In genomic region chr12:83313322-83313721, GRCh38 we compare ENCODE assay signal across 7 cellular contexts.
"Had no signal": no experiment of that assay in that cellular context is flagged by ENCODE, and none has a peak within 500 bp of the region (broad histone marks: within the 10 kb centered on the region; RNA-seq: fewer than 3 reads in every experiment).

No MANE protein-coding gene starts in this region.

- H3K4me1 Mint-ChIP-seq: H9 had no signal

- H3K4me3 Mint-ChIP-seq: H9 had no signal

- DNase-seq: GM23248, GOT3, H9, HCEC 1CT, IMR-90, KBM-7 had no signal

- H2AFZ ChIP-seq: GM23248 had no signal

- H3K27ac ChIP-seq: GM23248 had no signal

- H3K4me3 ChIP-seq: GM23248 had no signal

- FAIRE-seq: HTR-8/SVneo had no signal
